Comparison of ENCODE assay signal across 1 cellular context in genomic region chr2:28590496-28591301, GRCh38.
TF ChIP-seq lines count a peak whose summit lies in the region.

No MANE protein-coding gene starts in this region.

TF ChIP-seq in GM23338, 12 proteins besides CTCF, POLR2A, EP300 and RAD21 (continued from another document):
- TF ChIP-seq REST (IDR thresholded peaks at IDR 0.05; ENCODE audit: unreplicated experiment) = no peak
- no peak for TF ChIP-seq POLR2AphosphoS5 (IDR thresholded peaks at IDR 0.05; ENCODE audit: low read depth)
